18 cellular contexts compared by ENCODE assay signal in the genomic region with DNA sequence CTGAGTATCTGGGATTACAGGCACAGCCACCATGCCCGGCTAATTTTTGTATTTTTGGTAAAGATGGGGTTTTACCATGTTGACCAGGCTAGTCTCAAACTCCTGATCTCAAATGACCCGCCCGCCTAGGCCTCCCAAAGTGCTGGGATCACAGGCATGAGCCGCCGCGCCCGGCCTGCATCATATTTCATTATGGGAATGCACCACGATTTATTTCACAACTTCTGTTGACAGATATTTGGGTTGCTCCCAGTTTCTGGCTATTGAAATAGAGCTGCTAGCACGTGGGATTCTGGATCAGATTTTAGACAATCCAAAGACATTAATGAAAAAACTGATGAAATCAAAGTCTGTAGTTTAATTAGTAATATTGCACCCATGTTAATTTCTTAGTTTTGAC. TPM values are rescaled to one million over a fixed set of nuclear protein-coding genes. Genes with fewer than 3 reads are reported as not detected.
A peak's percentile ranks its signal among the peaks of the same experiment; 100 is the strongest.
DNase-seq lines count a peak whose midpoint lies in the region; ATAC-seq and TF ChIP-seq lines count a peak whose summit lies in the region.
"Had no signal": no experiment of that assay in that cellular context is flagged by ENCODE, and none has a peak within 500 bp of the region (broad histone marks: within the 10 kb centered on the region; RNA-seq: fewer than 3 reads in every experiment).

No MANE protein-coding gene starts in this region.

- in situ Hi-C loops in gastrocnemius medialis (cut with MboI; ENCODE audit: low sequenced_read_pairs in 4 of 4) (no loop called here), ACHN (cut with HindIII; ENCODE audit: low pct_ligation_motif_present, low pct_unique_long_range_greater_than_20kb, low sequenced_read_pairs) (no loop called here)

- no peaks in the 10 kb centered on the region for H3K9me3 Mint-ChIP-seq in activated T-helper 2 cell treated with anti-CD3 and anti-CD28 coated beads, Interferon-gamma antibody, Interleukin-2, Interleukin-4, amounts not matched to agents 10 μg/mL and 5 μg/mL and 100 μg/mL, durations not matched to agents 14 hours and 24 hours and 36 hours
- H3K9me3 Mint-ChIP-seq: activated T-cell treated with anti-CD3 and anti-CD28 coated beads, Interleukin-2, amount 50 U/mL, for 24 hours; brain had no signal

- intact Hi-C loops in left ventricle myocardium inferior (cut with micrococcal nuclease) (no loop called here), gastrocnemius medialis (cut with DNase I; ENCODE audit: low total_unique reads) (no loop called here)
- intact Hi-C loops in activated T-helper 2 cell treated with anti-CD3 and anti-CD28 coated beads, Interferon-gamma antibody, Interleukin-2, Interleukin-4, amounts not matched to agents 10 μg/mL and 5 μg/mL and 100 μg/mL, durations not matched to agents 14 hours and 24 hours and 36 hours (cut with micrococcal nuclease) = no loop called here

- no peak overlapping the region for H3K4me3 Mint-ChIP-seq in activated T-helper 2 cell treated with anti-CD3 and anti-CD28 coated beads, Interferon-gamma antibody, Interleukin-2, Interleukin-4, amounts not matched to agents 10 μg/mL and 5 μg/mL and 100 μg/mL, durations not matched to agents 14 hours and 24 hours and 36 hours (ENCODE audit: low read depth)
- H3K4me3 Mint-ChIP-seq: activated T-cell treated with anti-CD3 and anti-CD28 coated beads, Interleukin-2, amount 50 U/mL, for 24 hours; brain; H9 had no signal

- TF ChIP-seq POLR2A in gastrocnemius medialis (IDR thresholded peaks at IDR 0.05) = no peak

- ATAC-seq in gastrocnemius medialis = peak; percentile 89 to 93
- ATAC-seq in GM18511 (IDR thresholded peaks at IDR 0.05; ENCODE audit: unreplicated experiment) = no peak

- H3K27ac Mint-ChIP-seq in activated T-helper 2 cell treated with anti-CD3 and anti-CD28 coated beads, Interferon-gamma antibody, Interleukin-2, Interleukin-4, amounts not matched to agents 10 μg/mL and 5 μg/mL and 100 μg/mL, durations not matched to agents 14 hours and 24 hours and 36 hours = no peak overlapping the region
- H3K27ac Mint-ChIP-seq: activated T-cell treated with anti-CD3 and anti-CD28 coated beads, Interleukin-2, amount 50 U/mL, for 24 hours; brain had no signal

- H3K36me3 Mint-ChIP-seq in activated T-helper 2 cell treated with anti-CD3 and anti-CD28 coated beads, Interferon-gamma antibody, Interleukin-2, Interleukin-4, amounts not matched to agents 10 μg/mL and 5 μg/mL and 100 μg/mL, durations not matched to agents 14 hours and 24 hours and 36 hours (ENCODE audit: low read depth) = no peaks in the 10 kb centered on the region
- H3K36me3 Mint-ChIP-seq: brain had no signal

- H3K4me1 ChIP-seq in left ventricle myocardium inferior (peaks cover 17% of the 10 kb centered on the region), gastrocnemius medialis (peaks cover 4% of the 10 kb centered on the region in 2 donors)

- DNase-seq in NCI-H226 = peak; percentile 71
- peak; percentile 83 for DNase-seq in epithelial cell of esophagus (ENCODE audit: low read depth)
- DNase-seq in left ventricle myocardium inferior = peak; percentile 72
- DNase-seq in gastrocnemius medialis = peak; percentile 24 to 68
- no peak for DNase-seq in ACHN
- DNase-seq in activated T-helper 2 cell treated with anti-CD3 and anti-CD28 coated beads, Interferon-gamma antibody, Interleukin-2, Interleukin-4, amounts not matched to agents 10 μg/mL and 5 μg/mL and 100 μg/mL, durations not matched to agents 14 hours and 24 hours and 36 hours (ENCODE audit: low spot score) = no peak
- DNase-seq: activated CD4-positive, alpha-beta T cell treated with anti-CD3 and anti-CD28 coated beads, Interleukin-2, amount 50 U/mL, for 48 hours; activated naive CD4-positive, alpha-beta T cell treated with anti-CD3 and anti-CD28 coated beads, Interleukin-2, amount 50 U/mL, for 16 hours; activated T-cell treated with anti-CD3 and anti-CD28 coated beads, Interleukin-2, amount 50 U/mL, for 24 hours; dorsolateral prefrontal cortex; GF-D8; H9; NCI-H345; ovary had no signal

- H3K9me3 ChIP-seq in left ventricle myocardium inferior (replicated peaks) = no peaks in the 10 kb centered on the region
- no peaks in the 10 kb centered on the region for H3K9me3 ChIP-seq in gastrocnemius medialis
- H3K9me3 ChIP-seq: ovary, thoracic aorta had no signal

- H3K4me1 Mint-ChIP-seq in activated T-helper 2 cell treated with anti-CD3 and anti-CD28 coated beads, Interferon-gamma antibody, Interleukin-2, Interleukin-4, amounts not matched to agents 10 μg/mL and 5 μg/mL and 100 μg/mL, durations not matched to agents 14 hours and 24 hours and 36 hours (ENCODE audit: low read depth) = no peaks in the 10 kb centered on the region

- H3K27me3 Mint-ChIP-seq in activated T-helper 2 cell treated with anti-CD3 and anti-CD28 coated beads, Interferon-gamma antibody, Interleukin-2, Interleukin-4, amounts not matched to agents 10 μg/mL and 5 μg/mL and 100 μg/mL, durations not matched to agents 14 hours and 24 hours and 36 hours (ENCODE audit: low read depth) = peaks cover 14% of the 10 kb centered on the region

- TF ChIP-seq CTCF in epithelial cell of esophagus (IDR thresholded peaks at IDR 0.05; ENCODE audit: insufficient read depth, low read depth, low read length, missing control alignments) = no peak
- TF ChIP-seq CTCF in left ventricle myocardium inferior (IDR thresholded peaks at IDR 0.05; ENCODE audit: borderline replicate concordance) = no peak
- TF ChIP-seq CTCF in gastrocnemius medialis (IDR thresholded peaks at IDR 0.05 in 4 of 5, conservative IDR thresholded peaks at IDR 0.05 in 1 of 5) = no peak

- H3K27ac ChIP-seq in left ventricle myocardium inferior (replicated peaks) (peak overlapping the region; percentile 33), gastrocnemius medialis (no peak overlapping the region)
- H3K27ac ChIP-seq: dorsolateral prefrontal cortex, ovary, thoracic aorta had no signal

- H3K36me3 ChIP-seq in left ventricle myocardium inferior (no peaks in the 10 kb centered on the region), gastrocnemius medialis (no peaks in the 10 kb centered on the region)
- H3K36me3 ChIP-seq: ovary, thoracic aorta had no signal

- H3K27me3 ChIP-seq in left ventricle myocardium inferior (ENCODE audit: low read depth) (peaks cover 22% of the 10 kb centered on the region), gastrocnemius medialis (peaks cover 13 to 37% (median 21%) of the 10 kb centered on the region in 3 donors)
- H3K27me3 ChIP-seq: ovary had no signal

- H3K4me3 ChIP-seq in epithelial cell of esophagus (ENCODE audit: low read length) = no peak overlapping the region
- H3K4me3 ChIP-seq in left ventricle myocardium inferior = no peak overlapping the region
- no peak overlapping the region for H3K4me3 ChIP-seq in gastrocnemius medialis
- H3K4me3 ChIP-seq: dorsolateral prefrontal cortex, ovary, smooth muscle cell, thoracic aorta had no signal

RNA-seq across cellular contexts. Expression of a gene that starts 48.4 kb away (rescaled TPM):
- 22.6 TPM for total RNA-seq in left ventricle myocardium inferior
- 10 to 100 TPM; 10.4 to 75.1 (median 13.0) TPM for total RNA-seq in gastrocnemius medialis
- 46.9 and 50.6 TPM in 2 replicates for total RNA-seq in activated T-helper 2 cell treated with anti-CD3 and anti-CD28 coated beads, Interferon-gamma antibody, Interleukin-2, Interleukin-4, amounts not matched to agents 10 μg/mL and 5 μg/mL and 100 μg/mL, durations not matched to agents 14 hours and 24 hours and 36 hours

Comparison
In these comparisons a context has a peak if more than half of its experiments do, and no peak if none do; other contexts are left out.
1. DNase-seq: peak in NCI-H226 (single experiment), epithelial cell of esophagus (single experiment), left ventricle myocardium inferior (single experiment) and gastrocnemius medialis (2 of 2); none in ACHN (single experiment) and activated T-helper 2 cell treated with anti-CD3 and anti-CD28 coated beads, Interferon-gamma antibody, Interleukin-2, Interleukin-4, amounts not matched to agents 10 μg/mL and 5 μg/mL and 100 μg/mL, durations not matched to agents 14 hours and 24 hours and 36 hours (single experiment).